In genomic region chr7:2237109-2237602, GRCh38 we compare ENCODE assay signal across 7 cellular contexts. TPM values are rescaled to one million over a fixed set of nuclear protein-coding genes. Genes with fewer than 3 reads are reported as not detected.
DNase-seq lines count a peak whose midpoint lies in the region; ATAC-seq and TF ChIP-seq lines count a peak whose summit lies in the region.

No MANE protein-coding gene starts in this region.

- H3K9me2 ChIP-seq in hepatocyte (replicated peaks; ENCODE audit: insufficient read depth) (no peaks in the 10 kb centered on the region), MM.1S (replicated peaks; ENCODE audit: insufficient read depth, low read length) (no peaks in the 10 kb centered on the region)

- H3K9ac ChIP-seq in MM.1S (ENCODE audit: low read length) = no peak overlapping the region

- H3K4me1 ChIP-seq in hepatocyte (ENCODE audit: insufficient read depth) (peaks cover 5% of the 10 kb centered on the region), MM.1S (ENCODE audit: low read length) (0 out of 2 replicates have a peak, but pooled peaks cover 4% of the 10 kb centered on the region)

- H3K36me3 ChIP-seq in hepatocyte (replicated peaks; ENCODE audit: insufficient read depth, low read depth) (no peaks in the 10 kb centered on the region), MM.1S (replicated peaks; ENCODE audit: insufficient read depth, low read length) (peaks cover 7% of the 10 kb centered on the region)

- no peak overlapping the region for H2AFZ ChIP-seq in hepatocyte
- H2AFZ ChIP-seq in MM.1S (ENCODE audit: low read length) = no peak overlapping the region

- H3K4me2 ChIP-seq in hepatocyte (no peak overlapping the region), MM.1S (ENCODE audit: low read depth, low read length) (no peak overlapping the region)

- DNase-seq in NOMO-1 treated with dmso at 0.1 percent for 144 hours (lab: John Stamatoyannopoulos, UW; ENCODE audit: unreplicated experiment) = peak; percentile 97
- DNase-seq in hepatocyte (ENCODE audit: low spot score) = no peak
- DNase-seq in glomerular visceral epithelial cell (ENCODE audit: extremely low spot score) = no peak
- DNase-seq in OCI-M2 (lab: John Stamatoyannopoulos, UW; ENCODE audit: unreplicated experiment) = no peak
- no peak for DNase-seq in MM.1S

- H3K4me3 ChIP-seq in hepatocyte (no peak overlapping the region), MM.1S (ENCODE audit: low read length) (no peak overlapping the region)

- 90% methylated on average over 12 of the region's 12 CpGs for WGBS in hepatocyte (ENCODE audit: low lambda C conversion rate, missing lambda C conversion rate)

- H3K9me3 ChIP-seq in hepatocyte (ENCODE audit: low read depth) (no peaks in the 10 kb centered on the region), MM.1S (replicated peaks; ENCODE audit: insufficient read depth, low read length) (no peaks in the 10 kb centered on the region)

- H3K79me2 ChIP-seq in hepatocyte (peaks cover 22% of the 10 kb centered on the region), MM.1S (ENCODE audit: low read length) (peaks cover 36% of the 10 kb centered on the region)

- ATAC-seq in GM18873 (IDR thresholded peaks at IDR 0.05; ENCODE audit: low FRiP score, unreplicated experiment) (peak; percentile 60), HG02678 (IDR thresholded peaks at IDR 0.05; ENCODE audit: unreplicated experiment) (peak; percentile 57)

- H3K27me3 ChIP-seq in hepatocyte = no peaks in the 10 kb centered on the region
- no peaks in the 10 kb centered on the region for H3K27me3 ChIP-seq in MM.1S (replicated peaks; ENCODE audit: insufficient read depth, low read length)

- peaks cover 15% of the 10 kb centered on the region for H3F3A ChIP-seq in MM.1S (ENCODE audit: insufficient read depth, low read length)

- H3K27ac ChIP-seq in hepatocyte (peak overlapping the region; percentile 43), MM.1S (ENCODE audit: low read length) (no peak overlapping the region)

- TF ChIP-seq CTCF in hepatocyte (IDR thresholded peaks at IDR 0.05; ENCODE audit: poor library complexity) (no peak), MM.1S (IDR thresholded peaks at IDR 0.05; ENCODE audit: low read length) (no peak)

- H4K20me1 ChIP-seq in hepatocyte (ENCODE audit: insufficient read depth, poor library complexity, severe bottlenecking) (peaks cover 5% of the 10 kb centered on the region), MM.1S (ENCODE audit: insufficient read depth, low read length) (no peaks in the 10 kb centered on the region)

RNA-seq across cellular contexts. Expression of gene MAD1L1, which starts 4.4 kb away (rescaled TPM):
- 31.0 and 31.6 TPM in 2 replicates for total RNA-seq in hepatocyte
- polyA plus RNA-seq in hepatocyte = 30.7 TPM in 2 replicates

RNA-seq across cellular contexts. Expression of gene MRM2, which starts 4.8 kb away (rescaled TPM):
- total RNA-seq in hepatocyte = 14.8 and 17.9 TPM in 2 replicates
- polyA plus RNA-seq in hepatocyte = 27.5 and 31.3 TPM in 2 replicates

RNA-seq across cellular contexts. Expression of gene NUDT1, which starts 4.9 kb away (rescaled TPM):
- total RNA-seq in hepatocyte = 6.5 and 9.6 TPM in 2 replicates
- polyA plus RNA-seq in hepatocyte = 16.3 and 21.0 TPM in 2 replicates
